9 cellular contexts compared by ENCODE assay signal in the genomic region with DNA sequence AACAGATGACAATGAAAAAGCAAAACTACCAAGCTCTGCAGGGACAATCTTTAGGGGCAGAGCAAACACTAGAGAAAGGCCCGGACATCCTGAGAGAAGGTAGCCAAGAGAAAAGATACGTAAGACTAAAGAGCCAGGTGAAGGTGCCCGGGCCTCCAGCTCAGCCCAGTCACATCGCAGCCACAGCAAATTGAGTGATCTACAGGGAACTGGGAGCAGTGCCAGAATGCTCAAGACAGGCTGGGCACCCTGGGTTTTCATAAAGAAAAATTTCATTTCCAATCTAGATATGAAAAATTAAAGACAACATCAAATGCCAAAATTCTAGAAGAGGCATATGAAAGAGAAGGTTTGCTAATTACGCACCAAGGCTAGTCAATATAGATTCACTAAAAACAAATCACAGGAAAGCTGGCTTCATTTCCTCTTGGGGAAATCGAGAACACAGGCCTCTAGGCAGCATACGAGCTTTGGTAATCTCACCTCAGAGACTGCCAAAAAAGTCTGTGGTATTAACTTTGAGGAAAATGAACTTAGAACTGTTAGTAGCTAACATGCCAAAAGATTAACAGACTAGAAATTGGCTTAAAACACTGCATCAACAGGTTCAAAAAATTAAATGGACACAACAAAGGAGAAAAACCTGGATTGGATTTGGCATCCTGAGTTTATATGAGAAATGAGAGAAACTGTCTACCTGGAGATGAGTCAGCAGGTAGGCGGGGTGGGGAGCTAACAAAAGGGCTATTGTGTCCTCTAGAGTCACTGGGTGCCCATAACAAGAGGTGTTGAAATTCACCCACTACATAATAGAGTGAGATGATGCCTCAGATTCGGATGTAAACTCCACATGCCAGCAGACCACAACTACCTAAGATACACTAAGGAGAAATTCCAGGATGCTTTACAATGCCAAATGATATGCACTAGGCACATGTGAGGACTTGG. TPM values are rescaled to one million over a fixed set of nuclear protein-coding genes. Genes with fewer than 3 reads are reported as not detected.
DNase-seq lines count a peak whose midpoint lies in the region; ATAC-seq and TF ChIP-seq lines count a peak whose summit lies in the region.
"Had no signal": no experiment of that assay in that cellular context is flagged by ENCODE, and none has a peak within 500 bp of the region (broad histone marks: within the 10 kb centered on the region; RNA-seq: fewer than 3 reads in every experiment).

No MANE protein-coding gene starts in this region.

- peaks cover 64% of the 10 kb centered on the region for H3K36me3 Mint-ChIP-seq in dendritic cell treated with granulocyte-macrophage colony-stimulating factor and Interleukin-4, amounts not matched to agents 40 ng/mL and 50 ng/mL, for 4 days (ENCODE audit: low read depth)

- ATAC-seq in HG03520 (IDR thresholded peaks at IDR 0.05; ENCODE audit: unreplicated experiment): no peak

- H3K4me3 Mint-ChIP-seq in dendritic cell treated with granulocyte-macrophage colony-stimulating factor and Interleukin-4, amounts not matched to agents 40 ng/mL and 50 ng/mL, for 4 days: no peak overlapping the region

- no peaks in the 10 kb centered on the region for H3K27me3 Mint-ChIP-seq in dendritic cell treated with granulocyte-macrophage colony-stimulating factor and Interleukin-4, amounts not matched to agents 40 ng/mL and 50 ng/mL, for 4 days

- no peaks in the 10 kb centered on the region for H3K9me3 Mint-ChIP-seq in dendritic cell treated with granulocyte-macrophage colony-stimulating factor and Interleukin-4, amounts not matched to agents 40 ng/mL and 50 ng/mL, for 4 days

- DNase-seq in EH (ENCODE audit: low read depth) (peak; percentile 19), NCI-H146 treated with DMSO at 0.1 percent for 48 hours (lab: John Stamatoyannopoulos, UW; ENCODE audit: unreplicated experiment) (peak; percentile 23), myocyte (ENCODE audit: low read depth) (peak; percentile 67), SKM-1 treated with dmso at 0.1 percent for 144 hours (lab: John Stamatoyannopoulos, UW; ENCODE audit: unreplicated experiment) (no peak), GM20000 (ENCODE audit: low spot score) (no peak)
- no peak for DNase-seq in activated CD4-positive, alpha-beta T cell treated with anti-CD3 and anti-CD28 coated beads, Interleukin-2, amount 50 U/mL, for 1 hour
- DNase-seq: SJCRH30 had no signal

- TF ChIP-seq CTCF in GM20000 (IDR thresholded peaks at IDR 0.05; ENCODE audit: extremely low read depth, missing control alignments): no peak

- H3K4me1 Mint-ChIP-seq in dendritic cell treated with granulocyte-macrophage colony-stimulating factor and Interleukin-4, amounts not matched to agents 40 ng/mL and 50 ng/mL, for 4 days (ENCODE audit: low read depth): peaks cover 48% of the 10 kb centered on the region

- H3K27ac Mint-ChIP-seq in dendritic cell treated with granulocyte-macrophage colony-stimulating factor and Interleukin-4, amounts not matched to agents 40 ng/mL and 50 ng/mL, for 4 days: peak overlapping the region; percentile 15

- intact Hi-C loops in dendritic cell treated with granulocyte-macrophage colony-stimulating factor and Interleukin-4, amounts not matched to agents 40 ng/mL and 50 ng/mL, for 4 days (cut with micrococcal nuclease): no loop called here

RNA-seq across cellular contexts. Expression of a gene that starts 6.6 kb away (rescaled TPM):
- 1,506 and 1,796 TPM in 2 replicates for total RNA-seq in myocyte
- polyA plus RNA-seq in myocyte (2012): 393 TPM

Comparison
In these comparisons a context has a peak if more than half of its experiments do, and no peak if none do; other contexts are left out.
1. DNase-seq: peak in EH (single experiment), NCI-H146 treated with DMSO at 0.1 percent for 48 hours (single experiment) and myocyte (single experiment); none in activated CD4-positive, alpha-beta T cell treated with anti-CD3 and anti-CD28 coated beads, Interleukin-2, amount 50 U/mL, for 1 hour (single experiment), SKM-1 treated with dmso at 0.1 percent for 144 hours (single experiment) and GM20000 (single experiment).